In genomic region chr3:72152551-72153476, GRCh38 we compare ENCODE assay signal across 8 cellular contexts.
DNase-seq lines count a peak whose midpoint lies in the region; ATAC-seq, FAIRE-seq and TF ChIP-seq lines count a peak whose summit lies in the region.

No MANE protein-coding gene starts in this region.

- H3K27ac ChIP-seq in smooth muscle cell (ENCODE audit: low read depth) = peak overlapping the region; percentile 84

- H3K36me3 ChIP-seq in smooth muscle cell (ENCODE audit: low read depth) = no peaks in the 10 kb centered on the region

- peak overlapping the region; percentile 17 for H3K4me3 ChIP-seq in smooth muscle cell

- H3F3A ChIP-seq in smooth muscle cell (ENCODE audit: low read depth) = peaks cover 17% of the 10 kb centered on the region

- FAIRE-seq in RCC 7860 (lab: Jason Lieb, UNC) = no peak

- H3K79me2 ChIP-seq in smooth muscle cell (ENCODE audit: low read depth) = no peaks in the 10 kb centered on the region

- no peak for TF ChIP-seq CTCF in smooth muscle cell (IDR thresholded peaks at IDR 0.05; ENCODE audit: borderline replicate concordance, insufficient read depth, poor library complexity, severe bottlenecking)

- DNase-seq in HuH-7 (ENCODE audit: low spot score) = peak; percentile 20
- DNase-seq in left ventricle myocardium superior = peak; percentile 89
- DNase-seq in smooth muscle cell (lab: John Stamatoyannopoulos, UW; ENCODE audit: unreplicated experiment) = peak; percentile 33
- no peak for DNase-seq in RCC 7860 (ENCODE audit: low spot score)

- H3K4me1 ChIP-seq in smooth muscle cell (ENCODE audit: low read depth) = no peaks in the 10 kb centered on the region

- H4K20me1 ChIP-seq in smooth muscle cell (ENCODE audit: low read depth) = no peaks in the 10 kb centered on the region

- H3K9ac ChIP-seq in smooth muscle cell (ENCODE audit: low read depth) = peak overlapping the region; percentile 63

- H3K9me3 ChIP-seq in smooth muscle cell (replicated peaks; ENCODE audit: low read depth) = no peaks in the 10 kb centered on the region

- H2AFZ ChIP-seq in smooth muscle cell (ENCODE audit: low read depth) = peak overlapping the region; percentile 79

- H3K4me2 ChIP-seq in smooth muscle cell = peak overlapping the region; percentile 79

- intact Hi-C loops in left ventricle myocardium superior (cut with micrococcal nuclease) = no loop called here

- 24% methylated on average over 21 of the region's 21 CpGs for WGBS in smooth muscle cell (ENCODE audit: low lambda C conversion rate)

- ATAC-seq in SK-N-SH treated with all-trans-retinoic acid at 6 μM for 48 hours (peak; percentile 82), left ventricle myocardium superior (peak; percentile 88), GM21825 (IDR thresholded peaks at IDR 0.05; ENCODE audit: unreplicated experiment) (no peak), GM21381 (IDR thresholded peaks at IDR 0.05; ENCODE audit: unreplicated experiment) (no peak), HG02610 (IDR thresholded peaks at IDR 0.05; ENCODE audit: unreplicated experiment) (no peak)

- H3K27me3 ChIP-seq in smooth muscle cell (ENCODE audit: low read depth) = no peaks in the 10 kb centered on the region

TF ChIP-seq in SK-N-SH treated with all-trans-retinoic acid at 6 μM for 48 hours, 23 proteins besides CTCF, POLR2A, EP300 and RAD21:
- TF ChIP-seq, protein P1, sequence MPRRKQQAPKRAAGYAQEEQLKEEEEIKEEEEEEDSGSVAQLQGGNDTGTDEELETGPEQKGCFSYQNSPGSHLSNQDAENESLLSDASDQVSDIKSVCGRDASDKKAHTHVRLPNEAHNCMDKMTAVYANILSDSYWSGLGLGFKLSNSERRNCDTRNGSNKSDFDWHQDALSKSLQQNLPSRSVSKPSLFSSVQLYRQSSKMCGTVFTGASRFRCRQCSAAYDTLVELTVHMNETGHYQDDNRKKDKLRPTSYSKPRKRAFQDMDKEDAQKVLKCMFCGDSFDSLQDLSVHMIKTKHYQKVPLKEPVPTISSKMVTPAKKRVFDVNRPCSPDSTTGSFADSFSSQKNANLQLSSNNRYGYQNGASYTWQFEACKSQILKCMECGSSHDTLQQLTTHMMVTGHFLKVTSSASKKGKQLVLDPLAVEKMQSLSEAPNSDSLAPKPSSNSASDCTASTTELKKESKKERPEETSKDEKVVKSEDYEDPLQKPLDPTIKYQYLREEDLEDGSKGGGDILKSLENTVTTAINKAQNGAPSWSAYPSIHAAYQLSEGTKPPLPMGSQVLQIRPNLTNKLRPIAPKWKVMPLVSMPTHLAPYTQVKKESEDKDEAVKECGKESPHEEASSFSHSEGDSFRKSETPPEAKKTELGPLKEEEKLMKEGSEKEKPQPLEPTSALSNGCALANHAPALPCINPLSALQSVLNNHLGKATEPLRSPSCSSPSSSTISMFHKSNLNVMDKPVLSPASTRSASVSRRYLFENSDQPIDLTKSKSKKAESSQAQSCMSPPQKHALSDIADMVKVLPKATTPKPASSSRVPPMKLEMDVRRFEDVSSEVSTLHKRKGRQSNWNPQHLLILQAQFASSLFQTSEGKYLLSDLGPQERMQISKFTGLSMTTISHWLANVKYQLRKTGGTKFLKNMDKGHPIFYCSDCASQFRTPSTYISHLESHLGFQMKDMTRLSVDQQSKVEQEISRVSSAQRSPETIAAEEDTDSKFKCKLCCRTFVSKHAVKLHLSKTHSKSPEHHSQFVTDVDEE (CRISPR knock-in tag; IDR thresholded peaks at IDR 0.05) = peak; percentile 88; the same call in 1 of the 2 replicates
- TF ChIP-seq CREB5 (CRISPR knock-in tag; IDR thresholded peaks at IDR 0.05; ENCODE audit: low read depth) (no peak), ISL1 (CRISPR knock-in tag; IDR thresholded peaks at IDR 0.05) (peak; percentile 44)

Comparison
In these comparisons a context has a peak if more than half of its experiments do, and no peak if none do; other contexts are left out.
1. ATAC-seq: peak in SK-N-SH treated with all-trans-retinoic acid at 6 μM for 48 hours (single experiment) and left ventricle myocardium superior (single experiment); none in GM21825 (single experiment), GM21381 (single experiment) and HG02610 (single experiment).